28 cellular contexts compared by ENCODE assay signal in genomic region chr9:75664597-75664996, GRCh38.
DNase-seq lines count a peak whose midpoint lies in the region; ATAC-seq and TF ChIP-seq lines count a peak whose summit lies in the region.
"Had no signal": no experiment of that assay in that cellular context is flagged by ENCODE, and none has a peak within 500 bp of the region (broad histone marks: within the 10 kb centered on the region; RNA-seq: fewer than 3 reads in every experiment).

No MANE protein-coding gene starts in this region.

- no peaks in the 10 kb centered on the region for H3K27me3 Mint-ChIP-seq in progenitor cell of endocrine pancreas
- H3K27me3 Mint-ChIP-seq: CD4-positive, CD25-positive, alpha-beta regulatory T cell; dendritic cell treated with granulocyte-macrophage colony-stimulating factor and Interleukin-4, amounts not matched to agents 40 ng/mL and 50 ng/mL, for 4 days; natural killer cell treated with Interleukin-12 subunit alpha and Interleukin-12 subunit beta and Interleukin-15 and Interleukin-18, amount 100 ng/mL, for 72 hours had no signal

- no peak for ATAC-seq in GM21528 (IDR thresholded peaks at IDR 0.05; ENCODE audit: low FRiP score, unreplicated experiment)
- no peak for ATAC-seq in activated CD4-positive, CD25-positive, alpha-beta regulatory T cell treated with anti-CD3 and anti-CD28 coated beads, Interleukin-2, amount 50 U/mL, for 24 hours
- ATAC-seq: natural killer cell treated with Interleukin-12 subunit alpha and Interleukin-12 subunit beta and Interleukin-15 and Interleukin-18, amount 100 ng/mL, for 72 hours had no signal

- DNase-seq in COR-L47 (lab: John Stamatoyannopoulos, UW): peak; percentile 55
- DNase-seq in NCI-H1092 treated with DMSO at 0.1 percent for 48 hours (lab: John Stamatoyannopoulos, UW): peak; percentile 79
- DNase-seq in NCI-H2171 treated with DMSO at 0.1 percent for 48 hours (lab: John Stamatoyannopoulos, UW): peak; percentile 11
- peak; percentile 2 for DNase-seq in choroid plexus epithelial cell (ENCODE audit: low read depth)
- DNase-seq in DMS 273 (lab: John Stamatoyannopoulos, UW; ENCODE audit: unreplicated experiment): no peak
- no peak for DNase-seq in progenitor cell of endocrine pancreas (ENCODE audit: low spot score, unreplicated experiment)
- DNase-seq: activated CD4-positive, alpha-beta T cell treated with anti-CD3 and anti-CD28 coated beads for 48 hours; activated CD8-positive, alpha-beta memory T cell treated with anti-CD3 and anti-CD28 coated beads for 24 hours; activated gamma-delta T cell; activated naive CD8-positive, alpha-beta T cell treated with anti-CD3 and anti-CD28 coated beads, Interleukin-2, amount 10 ng/mL, durations not matched to agents 7 days and 5 days; activated T-cell treated with anti-CD3 and anti-CD28 coated beads, Interleukin-2, amount 50 U/mL, for 1 hour; CD4-positive, CD25-positive, alpha-beta regulatory T cell; central memory CD4-positive, alpha-beta T cell; midbrain; NCI-H1436; NCI-H2227 treated with DMSO at 0.1 percent for 48 hours; NK-92 treated with Interleukin-12 subunit alpha and Interleukin-12 subunit beta, amount 100 ng/mL, for 24 hours; PC-9; retina; SW 1271; T-helper 9 cell; transverse colon had no signal

- H3K4me3 ChIP-seq in choroid plexus epithelial cell (ENCODE audit: low read depth, low read length): no peak overlapping the region
- H3K4me3 ChIP-seq: HAP-1, PC-9, smooth muscle cell, transverse colon had no signal

- peaks cover 2% of the 10 kb centered on the region for H3K9me3 Mint-ChIP-seq in progenitor cell of endocrine pancreas (ENCODE audit: low read depth)
- H3K9me3 Mint-ChIP-seq: activated naive CD8-positive, alpha-beta T cell treated with anti-CD3 and anti-CD28 coated beads, Interleukin-2, amount 10 ng/mL, durations not matched to agents 7 days and 5 days; natural killer cell treated with Interleukin-12 subunit alpha and Interleukin-12 subunit beta and Interleukin-15 and Interleukin-18, amount 100 ng/mL, for 72 hours had no signal

- no peak overlapping the region for H3K27ac Mint-ChIP-seq in progenitor cell of endocrine pancreas
- H3K27ac Mint-ChIP-seq: activated naive CD8-positive, alpha-beta T cell treated with anti-CD3 and anti-CD28 coated beads, Interleukin-2, amount 10 ng/mL, durations not matched to agents 7 days and 5 days; CD4-positive, CD25-positive, alpha-beta regulatory T cell; dendritic cell treated with granulocyte-macrophage colony-stimulating factor and Interleukin-4, amounts not matched to agents 40 ng/mL and 50 ng/mL, for 4 days; natural killer cell treated with Interleukin-12 subunit alpha and Interleukin-12 subunit beta and Interleukin-15 and Interleukin-18, amount 100 ng/mL, for 72 hours had no signal

- H3K4me3 Mint-ChIP-seq in progenitor cell of endocrine pancreas (ENCODE audit: low read depth): no peak overlapping the region
- H3K4me3 Mint-ChIP-seq: activated naive CD8-positive, alpha-beta T cell treated with anti-CD3 and anti-CD28 coated beads, Interleukin-2, amount 10 ng/mL, durations not matched to agents 7 days and 5 days; CD4-positive, CD25-positive, alpha-beta regulatory T cell; dendritic cell treated with granulocyte-macrophage colony-stimulating factor and Interleukin-4, amounts not matched to agents 40 ng/mL and 50 ng/mL, for 4 days; natural killer cell treated with Interleukin-12 subunit alpha and Interleukin-12 subunit beta and Interleukin-15 and Interleukin-18, amount 100 ng/mL, for 72 hours had no signal

- no peaks in the 10 kb centered on the region for H3K4me1 Mint-ChIP-seq in progenitor cell of endocrine pancreas (ENCODE audit: low read depth)
- H3K4me1 Mint-ChIP-seq: activated naive CD8-positive, alpha-beta T cell treated with anti-CD3 and anti-CD28 coated beads, Interleukin-2, amount 10 ng/mL, durations not matched to agents 7 days and 5 days; CD4-positive, CD25-positive, alpha-beta regulatory T cell had no signal

- TF ChIP-seq CTCF in choroid plexus epithelial cell (conservative IDR thresholded peaks at IDR 0.05; ENCODE audit: low read depth, low read length) (no peak), progenitor cell of endocrine pancreas (IDR thresholded peaks at IDR 0.05; ENCODE audit: unreplicated experiment) (no peak)

- no peaks in the 10 kb centered on the region for H3K36me3 Mint-ChIP-seq in progenitor cell of endocrine pancreas (ENCODE audit: insufficient read depth)
- H3K36me3 Mint-ChIP-seq: activated naive CD8-positive, alpha-beta T cell treated with anti-CD3 and anti-CD28 coated beads, Interleukin-2, amount 10 ng/mL, durations not matched to agents 7 days and 5 days; CD4-positive, CD25-positive, alpha-beta regulatory T cell; natural killer cell treated with Interleukin-12 subunit alpha and Interleukin-12 subunit beta and Interleukin-15 and Interleukin-18, amount 100 ng/mL, for 72 hours had no signal

Comparison
In these comparisons a context has a peak if more than half of its experiments do, and no peak if none do; other contexts are left out.
1. DNase-seq: peak in COR-L47 (single experiment), NCI-H1092 treated with DMSO at 0.1 percent for 48 hours (single experiment), NCI-H2171 treated with DMSO at 0.1 percent for 48 hours (single experiment) and choroid plexus epithelial cell (single experiment); none in DMS 273 (single experiment) and progenitor cell of endocrine pancreas (single experiment).